Comparison of ENCODE assay signal across 8 cellular contexts in the genomic region with DNA sequence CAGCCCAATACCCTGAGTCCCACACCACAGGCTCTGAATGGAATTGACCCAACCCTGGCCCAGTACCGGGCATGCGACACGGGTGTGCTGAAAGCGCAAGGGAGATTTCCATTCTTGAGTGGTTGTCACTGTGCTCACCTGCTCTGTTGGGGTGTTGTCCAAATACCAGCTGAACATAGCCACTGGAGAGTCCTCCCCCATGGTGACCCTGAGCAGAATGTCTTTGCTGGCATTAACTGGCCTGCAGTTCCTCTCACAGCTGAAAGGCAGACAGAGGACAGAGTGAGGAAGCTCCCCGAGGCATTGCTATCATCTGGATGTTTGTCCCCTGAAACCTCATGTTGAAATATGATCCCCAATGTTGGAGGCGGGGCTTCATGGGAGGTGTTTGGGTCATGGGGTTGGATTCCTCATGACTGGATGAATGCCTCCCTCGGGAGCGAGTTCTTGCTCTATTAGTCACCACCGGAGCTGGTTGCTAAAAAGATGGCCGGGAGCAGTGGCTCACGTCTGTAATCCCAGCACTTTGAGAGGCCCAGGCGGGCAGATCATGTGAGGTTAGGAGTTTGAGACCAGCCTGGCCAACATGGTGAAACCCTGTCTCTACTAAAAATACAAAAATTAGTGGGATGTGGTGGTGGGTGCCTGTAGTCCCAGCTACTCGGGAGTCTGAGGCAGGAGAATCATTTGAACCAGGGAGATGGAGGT. TPM values are rescaled to one million over a fixed set of nuclear protein-coding genes. Genes with fewer than 3 reads are reported as not detected.
DNase-seq lines count a peak whose midpoint lies in the region; ATAC-seq and TF ChIP-seq lines count a peak whose summit lies in the region.

No MANE protein-coding gene starts in this region.

- peaks cover 5% of the 10 kb centered on the region for H3K4me1 ChIP-seq in GM23248 (ENCODE audit: insufficient read depth)

- in situ Hi-C loops in GM23248 (cut with MboI): no loop called here

- H3K4me2 ChIP-seq in GM23248 (ENCODE audit: unreplicated experiment): peak overlapping the region; percentile 25

- no peaks in the 10 kb centered on the region for H3K79me2 ChIP-seq in GM23248 (ENCODE audit: insufficient read depth)

- H3K36me3 Mint-ChIP-seq in nephron (ENCODE audit: low read depth): no peaks in the 10 kb centered on the region

- no peaks in the 10 kb centered on the region for H3K27me3 ChIP-seq in GM23248 (replicated peaks; ENCODE audit: insufficient read depth)

- TF ChIP-seq CTCF in nephron (IDR thresholded peaks at IDR 0.05; ENCODE audit: unreplicated experiment in 3 of 3): no peak

- peak overlapping the region in 1 of 3 experiments; percentile 38 for H3K4me3 Mint-ChIP-seq in nephron
- no peak overlapping the region for H3K4me3 Mint-ChIP-seq in stimulated activated naive CD8-positive, alpha-beta T cell treated with anti-CD3 and anti-CD28 coated beads, Interleukin-15, amount 100 ng/mL, for 72 hours

- H3F3A ChIP-seq in GM23248 (ENCODE audit: insufficient read depth): peaks cover 8% of the 10 kb centered on the region; the same call in 1 of the 2 replicates

- no peak overlapping the region for H3K4me3 ChIP-seq in GM23248

- peak overlapping the region; percentile 68 for H3K27ac ChIP-seq in GM23248

- H3K9me2 ChIP-seq in GM23248 (ENCODE audit: insufficient read depth): no peaks in the 10 kb centered on the region

- H4K20me1 ChIP-seq in GM23248 (ENCODE audit: insufficient read depth): no peaks in the 10 kb centered on the region

- H3K9ac ChIP-seq in GM23248: peak overlapping the region; percentile 32; the same call in 1 of the 2 replicates

- DNase-seq in GM23248: peak; percentile 99
- DNase-seq in OCI-M1 (lab: John Stamatoyannopoulos, UW): peak; percentile 80
- peak; percentile 94 for DNase-seq in fibroblast of gingiva (ENCODE audit: low read depth)
- no peak for DNase-seq in stimulated activated naive CD8-positive, alpha-beta T cell treated with anti-CD3 and anti-CD28 coated beads, Interleukin-15, amount 100 ng/mL, for 72 hours

- no peaks in the 10 kb centered on the region for H3K9me3 Mint-ChIP-seq in nephron
- H3K9me3 Mint-ChIP-seq in stimulated activated naive CD8-positive, alpha-beta T cell treated with anti-CD3 and anti-CD28 coated beads, Interleukin-15, amount 100 ng/mL, for 72 hours: no peaks in the 10 kb centered on the region

- peak overlapping the region; percentile 69 for H2AFZ ChIP-seq in GM23248

- H3K9me3 ChIP-seq in GM23248 (ENCODE audit: low read depth): no peaks in the 10 kb centered on the region

- H3K27me3 Mint-ChIP-seq in nephron (ENCODE audit: low read depth): peaks cover 19% of the 10 kb centered on the region
- peaks cover 7% of the 10 kb centered on the region for H3K27me3 Mint-ChIP-seq in stimulated activated naive CD8-positive, alpha-beta T cell treated with anti-CD3 and anti-CD28 coated beads, Interleukin-15, amount 100 ng/mL, for 72 hours

- ATAC-seq in HG03025 (IDR thresholded peaks at IDR 0.05; ENCODE audit: low FRiP score, unreplicated experiment) (no peak), HG02610 (IDR thresholded peaks at IDR 0.05; ENCODE audit: unreplicated experiment) (no peak), HG03175 (IDR thresholded peaks at IDR 0.05; ENCODE audit: unreplicated experiment) (no peak)
- ATAC-seq in stimulated activated naive CD8-positive, alpha-beta T cell treated with anti-CD3 and anti-CD28 coated beads, Interleukin-15, amount 100 ng/mL, for 72 hours: no peak

- H3K27ac Mint-ChIP-seq in nephron: peak overlapping the region; percentile 87 to 94 (median 91)
- no peak overlapping the region for H3K27ac Mint-ChIP-seq in stimulated activated naive CD8-positive, alpha-beta T cell treated with anti-CD3 and anti-CD28 coated beads, Interleukin-15, amount 100 ng/mL, for 72 hours

- WGBS in GM23248 (ENCODE audit: low coverage in 1 of 2, low lambda C conversion rate in 2 of 2, missing lambda C conversion rate in 2 of 2), 2 experiments: 18 to 19% methylated on average over 13 of the region's 13 CpGs

- H3K4me1 Mint-ChIP-seq in nephron: peaks cover 12% of the 10 kb centered on the region
- no peaks in the 10 kb centered on the region for H3K4me1 Mint-ChIP-seq in stimulated activated naive CD8-positive, alpha-beta T cell treated with anti-CD3 and anti-CD28 coated beads, Interleukin-15, amount 100 ng/mL, for 72 hours

- H3K36me3 ChIP-seq in GM23248 (ENCODE audit: low read depth): no peaks in the 10 kb centered on the region

RNA-seq across cellular contexts. Expression of gene BCO1, which starts 57.3 kb away (rescaled TPM):
- total RNA-seq in GM23248 (2014; rRNA removed; shearing (Covaris generic)): not detected in 2 replicates
- not detected in 2 replicates for polyA plus RNA-seq in GM23248 (2016; fragmentation: Nextera tagmentation; extraction: Ambion mirVana)

Comparison
In these comparisons a context has a peak if more than half of its experiments do, and no peak if none do; other contexts are left out.
1. DNase-seq: peak in GM23248 (single experiment), OCI-M1 (single experiment) and fibroblast of gingiva (single experiment); none in stimulated activated naive CD8-positive, alpha-beta T cell treated with anti-CD3 and anti-CD28 coated beads, Interleukin-15, amount 100 ng/mL, for 72 hours (0 of 2).
2. H3K27ac Mint-ChIP-seq: peak in nephron (3 of 3); none in stimulated activated naive CD8-positive, alpha-beta T cell treated with anti-CD3 and anti-CD28 coated beads, Interleukin-15, amount 100 ng/mL, for 72 hours (0 of 2).